ENCODE assay signal across 1 cellular context in genomic region chr11:33532720-33533119, GRCh38.
TF ChIP-seq lines count a peak whose summit lies in the region.

No MANE protein-coding gene starts in this region.

TF ChIP-seq in IMR-90, 13 proteins besides CTCF, POLR2A, EP300 and RAD21 (continued from another document):
- TF ChIP-seq ELK1 (IDR thresholded peaks at IDR 0.05; ENCODE audit: borderline replicate concordance, low read depth, low read length): no peak
- no peak for TF ChIP-seq NFE2L2 (IDR thresholded peaks at IDR 0.05; ENCODE audit: low read depth, low read length)
- TF ChIP-seq BHLHE40 (IDR thresholded peaks at IDR 0.05; ENCODE audit: low read depth, low read length): no peak
- no peak for TF ChIP-seq CHD1 (IDR thresholded peaks at IDR 0.05; ENCODE audit: low read depth, low read length)
- TF ChIP-seq RCOR1 (IDR thresholded peaks at IDR 0.05; ENCODE audit: insufficient replicate concordance, low read length): no peak
